In the genomic region with DNA sequence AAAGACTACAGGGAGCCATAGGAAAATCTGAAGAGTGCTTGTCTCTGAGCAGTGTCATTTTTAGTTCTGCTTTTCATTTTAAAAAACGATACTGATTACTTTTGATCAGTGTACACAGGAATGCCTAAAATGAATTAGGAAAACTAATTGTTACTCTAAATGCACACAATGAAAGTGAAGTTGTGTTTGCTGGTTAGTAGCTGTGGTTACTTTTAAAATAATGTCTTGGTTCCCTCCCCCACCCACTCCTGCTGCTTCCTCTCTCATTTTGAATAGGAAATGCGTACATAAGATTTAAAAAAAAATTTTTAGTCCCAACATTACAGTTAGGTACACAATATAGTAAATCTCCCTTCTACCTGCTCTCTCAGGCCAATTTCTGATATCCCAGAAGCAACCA, we compare ENCODE assay signal across 1 cellular context.
TF ChIP-seq lines count a peak whose summit lies in the region.

No MANE protein-coding gene starts in this region.

TF ChIP-seq in H1, 55 proteins besides CTCF, POLR2A, EP300 and RAD21 (continued from another document):
- TF ChIP-seq, protein P1, sequence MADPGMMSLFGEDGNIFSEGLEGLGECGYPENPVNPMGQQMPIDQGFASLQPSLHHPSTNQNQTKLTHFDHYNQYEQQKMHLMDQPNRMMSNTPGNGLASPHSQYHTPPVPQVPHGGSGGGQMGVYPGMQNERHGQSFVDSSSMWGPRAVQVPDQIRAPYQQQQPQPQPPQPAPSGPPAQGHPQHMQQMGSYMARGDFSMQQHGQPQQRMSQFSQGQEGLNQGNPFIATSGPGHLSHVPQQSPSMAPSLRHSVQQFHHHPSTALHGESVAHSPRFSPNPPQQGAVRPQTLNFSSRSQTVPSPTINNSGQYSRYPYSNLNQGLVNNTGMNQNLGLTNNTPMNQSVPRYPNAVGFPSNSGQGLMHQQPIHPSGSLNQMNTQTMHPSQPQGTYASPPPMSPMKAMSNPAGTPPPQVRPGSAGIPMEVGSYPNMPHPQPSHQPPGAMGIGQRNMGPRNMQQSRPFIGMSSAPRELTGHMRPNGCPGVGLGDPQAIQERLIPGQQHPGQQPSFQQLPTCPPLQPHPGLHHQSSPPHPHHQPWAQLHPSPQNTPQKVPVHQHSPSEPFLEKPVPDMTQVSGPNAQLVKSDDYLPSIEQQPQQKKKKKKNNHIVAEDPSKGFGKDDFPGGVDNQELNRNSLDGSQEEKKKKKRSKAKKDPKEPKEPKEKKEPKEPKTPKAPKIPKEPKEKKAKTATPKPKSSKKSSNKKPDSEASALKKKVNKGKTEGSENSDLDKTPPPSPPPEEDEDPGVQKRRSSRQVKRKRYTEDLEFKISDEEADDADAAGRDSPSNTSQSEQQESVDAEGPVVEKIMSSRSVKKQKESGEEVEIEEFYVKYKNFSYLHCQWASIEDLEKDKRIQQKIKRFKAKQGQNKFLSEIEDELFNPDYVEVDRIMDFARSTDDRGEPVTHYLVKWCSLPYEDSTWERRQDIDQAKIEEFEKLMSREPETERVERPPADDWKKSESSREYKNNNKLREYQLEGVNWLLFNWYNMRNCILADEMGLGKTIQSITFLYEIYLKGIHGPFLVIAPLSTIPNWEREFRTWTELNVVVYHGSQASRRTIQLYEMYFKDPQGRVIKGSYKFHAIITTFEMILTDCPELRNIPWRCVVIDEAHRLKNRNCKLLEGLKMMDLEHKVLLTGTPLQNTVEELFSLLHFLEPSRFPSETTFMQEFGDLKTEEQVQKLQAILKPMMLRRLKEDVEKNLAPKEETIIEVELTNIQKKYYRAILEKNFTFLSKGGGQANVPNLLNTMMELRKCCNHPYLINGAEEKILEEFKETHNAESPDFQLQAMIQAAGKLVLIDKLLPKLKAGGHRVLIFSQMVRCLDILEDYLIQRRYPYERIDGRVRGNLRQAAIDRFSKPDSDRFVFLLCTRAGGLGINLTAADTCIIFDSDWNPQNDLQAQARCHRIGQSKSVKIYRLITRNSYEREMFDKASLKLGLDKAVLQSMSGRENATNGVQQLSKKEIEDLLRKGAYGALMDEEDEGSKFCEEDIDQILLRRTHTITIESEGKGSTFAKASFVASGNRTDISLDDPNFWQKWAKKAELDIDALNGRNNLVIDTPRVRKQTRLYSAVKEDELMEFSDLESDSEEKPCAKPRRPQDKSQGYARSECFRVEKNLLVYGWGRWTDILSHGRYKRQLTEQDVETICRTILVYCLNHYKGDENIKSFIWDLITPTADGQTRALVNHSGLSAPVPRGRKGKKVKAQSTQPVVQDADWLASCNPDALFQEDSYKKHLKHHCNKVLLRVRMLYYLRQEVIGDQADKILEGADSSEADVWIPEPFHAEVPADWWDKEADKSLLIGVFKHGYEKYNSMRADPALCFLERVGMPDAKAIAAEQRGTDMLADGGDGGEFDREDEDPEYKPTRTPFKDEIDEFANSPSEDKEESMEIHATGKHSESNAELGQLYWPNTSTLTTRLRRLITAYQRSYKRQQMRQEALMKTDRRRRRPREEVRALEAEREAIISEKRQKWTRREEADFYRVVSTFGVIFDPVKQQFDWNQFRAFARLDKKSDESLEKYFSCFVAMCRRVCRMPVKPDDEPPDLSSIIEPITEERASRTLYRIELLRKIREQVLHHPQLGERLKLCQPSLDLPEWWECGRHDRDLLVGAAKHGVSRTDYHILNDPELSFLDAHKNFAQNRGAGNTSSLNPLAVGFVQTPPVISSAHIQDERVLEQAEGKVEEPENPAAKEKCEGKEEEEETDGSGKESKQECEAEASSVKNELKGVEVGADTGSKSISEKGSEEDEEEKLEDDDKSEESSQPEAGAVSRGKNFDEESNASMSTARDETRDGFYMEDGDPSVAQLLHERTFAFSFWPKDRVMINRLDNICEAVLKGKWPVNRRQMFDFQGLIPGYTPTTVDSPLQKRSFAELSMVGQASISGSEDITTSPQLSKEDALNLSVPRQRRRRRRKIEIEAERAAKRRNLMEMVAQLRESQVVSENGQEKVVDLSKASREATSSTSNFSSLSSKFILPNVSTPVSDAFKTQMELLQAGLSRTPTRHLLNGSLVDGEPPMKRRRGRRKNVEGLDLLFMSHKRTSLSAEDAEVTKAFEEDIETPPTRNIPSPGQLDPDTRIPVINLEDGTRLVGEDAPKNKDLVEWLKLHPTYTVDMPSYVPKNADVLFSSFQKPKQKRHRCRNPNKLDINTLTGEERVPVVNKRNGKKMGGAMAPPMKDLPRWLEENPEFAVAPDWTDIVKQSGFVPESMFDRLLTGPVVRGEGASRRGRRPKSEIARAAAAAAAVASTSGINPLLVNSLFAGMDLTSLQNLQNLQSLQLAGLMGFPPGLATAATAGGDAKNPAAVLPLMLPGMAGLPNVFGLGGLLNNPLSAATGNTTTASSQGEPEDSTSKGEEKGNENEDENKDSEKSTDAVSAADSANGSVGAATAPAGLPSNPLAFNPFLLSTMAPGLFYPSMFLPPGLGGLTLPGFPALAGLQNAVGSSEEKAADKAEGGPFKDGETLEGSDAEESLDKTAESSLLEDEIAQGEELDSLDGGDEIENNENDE (IDR thresholded peaks at IDR 0.05; ENCODE audit: insufficient replicate concordance, low read length) = no peak
- TF ChIP-seq KDM4A (IDR thresholded peaks at IDR 0.05; ENCODE audit: low read depth, low read length, severe bottlenecking) (no peak), CBX5 (IDR thresholded peaks at IDR 0.05; ENCODE audit: low read depth, low read length) (no peak), RNF2 (IDR thresholded peaks at IDR 0.05; ENCODE audit: borderline replicate concordance, low read depth, low read length, missing control alignments, poor library complexity, severe bottlenecking) (no peak), ASH2L (IDR thresholded peaks at IDR 0.05; ENCODE audit: low read length) (no peak), HDAC2 (IDR thresholded peaks at IDR 0.05; ENCODE audit: borderline replicate concordance in 1 of 2, low read depth in 2 of 2, low read length in 2 of 2) (no peak), SIRT6 (IDR thresholded peaks at IDR 0.05; ENCODE audit: low read length) (no peak), JUND (IDR thresholded peaks at IDR 0.05; ENCODE audit: low read length) (no peak)
- TF ChIP-seq, protein P2, sequence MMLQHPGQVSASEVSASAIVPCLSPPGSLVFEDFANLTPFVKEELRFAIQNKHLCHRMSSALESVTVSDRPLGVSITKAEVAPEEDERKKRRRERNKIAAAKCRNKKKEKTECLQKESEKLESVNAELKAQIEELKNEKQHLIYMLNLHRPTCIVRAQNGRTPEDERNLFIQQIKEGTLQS (IDR thresholded peaks at IDR 0.05; ENCODE audit: insufficient read depth, low read depth, low read length) = no peak
